Comparison of ENCODE assay signal across 8 cellular contexts in the genomic region with DNA sequence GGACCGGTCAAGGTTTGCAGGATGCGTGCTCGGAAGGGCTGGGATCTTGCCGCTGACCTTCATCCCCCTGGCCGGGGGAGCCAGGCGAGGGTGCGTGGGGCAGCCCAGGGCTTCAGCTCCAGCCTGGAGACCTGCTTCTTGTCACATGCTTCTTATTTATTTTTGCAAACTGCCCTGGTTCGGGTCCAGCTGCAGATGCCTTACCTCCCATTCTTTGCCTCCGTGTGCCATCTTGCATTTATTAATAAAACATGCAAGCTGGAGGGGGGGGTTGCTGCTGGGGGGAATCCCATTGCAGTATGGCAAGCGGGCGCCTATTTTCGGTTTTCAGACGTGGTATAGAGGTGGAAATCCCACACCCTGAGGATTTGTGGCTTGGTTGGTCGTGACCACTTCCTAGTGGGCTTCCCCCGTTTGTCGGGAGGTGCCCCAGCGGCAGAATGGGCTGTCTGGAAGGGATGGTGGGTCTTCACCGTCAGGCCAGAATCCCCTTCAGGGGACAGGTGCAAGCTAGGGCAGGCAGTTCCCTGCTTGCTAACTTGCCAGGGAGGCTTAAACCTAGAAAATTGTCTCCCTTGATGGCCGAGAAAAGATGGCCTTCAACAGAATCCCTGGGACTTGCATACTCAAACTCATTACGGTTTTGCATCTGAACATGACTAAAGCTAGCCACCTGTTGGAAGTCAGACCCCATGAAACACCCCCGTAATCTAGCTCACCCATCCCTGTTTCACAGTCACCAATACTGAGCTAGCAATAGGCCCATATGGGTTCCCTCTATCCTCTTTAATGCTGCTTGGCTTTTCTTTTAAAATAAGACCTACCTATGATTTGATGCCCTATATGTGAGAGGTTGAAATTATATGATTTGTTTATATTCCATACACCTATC. TPM values are rescaled to one million over a fixed set of nuclear protein-coding genes. Genes with fewer than 3 reads are reported as not detected.
A peak's percentile ranks its signal among the peaks of the same experiment; 100 is the strongest.
DNase-seq lines count a peak whose midpoint lies in the region; ATAC-seq and TF ChIP-seq lines count a peak whose summit lies in the region.

No MANE protein-coding gene starts in this region.

- no peaks in the 10 kb centered on the region for H3K9me3 Mint-ChIP-seq in chondrocyte (ENCODE audit: low read depth)
- no peaks in the 10 kb centered on the region for H3K9me3 Mint-ChIP-seq in naive B cell

- intact Hi-C loops in vagina (cut with DNase I), result no loop called here

- H3K4me1 ChIP-seq in SJSA1 (replicated peaks) (peaks cover 19% of the 10 kb centered on the region), vagina (peaks cover 17% of the 10 kb centered on the region)

- H3K36me3 ChIP-seq in SJSA1 (no peaks in the 10 kb centered on the region), vagina (no peaks in the 10 kb centered on the region)

- ATAC-seq in naive B cell (ENCODE audit: low read depth in 2 of 2) (peak; percentile 56 to 63), HG03175 (IDR thresholded peaks at IDR 0.05; ENCODE audit: unreplicated experiment) (no peak), GM18505 (IDR thresholded peaks at IDR 0.05; ENCODE audit: unreplicated experiment) (no peak)

- TF ChIP-seq CTCF in GM12865 (IDR thresholded peaks at IDR 0.05; ENCODE audit: insufficient read depth, low read depth, low read length, missing control alignments), result no peak
- TF ChIP-seq CTCF in chondrocyte (IDR thresholded peaks at IDR 0.05), result no peak
- no peak for TF ChIP-seq CTCF in vagina (IDR thresholded peaks at IDR 0.05)
- no peak for TF ChIP-seq CTCF in GM13976 (IDR thresholded peaks at IDR 0.05; ENCODE audit: borderline replicate concordance, control extremely low read depth, extremely low read depth, insufficient read depth, missing control alignments)

- H3K27me3 ChIP-seq in SJSA1 (replicated peaks), result peaks cover 60% of the 10 kb centered on the region
- H3K27me3 ChIP-seq in vagina, result no peaks in the 10 kb centered on the region

- peak; percentile 68 for DNase-seq in GM12865 (ENCODE audit: low read depth)
- peak in 1 of 2 experiments; percentile 8 for DNase-seq in SJSA1 (ENCODE audit: low read depth in 1 of 2, low spot score in 2 of 2)
- DNase-seq in chondrocyte (ENCODE audit: low spot score), result no peak
- DNase-seq in naive B cell, result peak; percentile 41
- no peak for DNase-seq in vagina (ENCODE audit: extremely low spot score in 2 of 2)
- DNase-seq in GM13976 (ENCODE audit: low spot score), result no peak

- no peak overlapping the region for H3K27ac Mint-ChIP-seq in chondrocyte (ENCODE audit: unreplicated experiment)
- peak overlapping the region; percentile 39 to 94 (median 63) for H3K27ac Mint-ChIP-seq in naive B cell

- H3K4me1 Mint-ChIP-seq in chondrocyte (ENCODE audit: low read depth), result peaks cover 10% of the 10 kb centered on the region
- peaks cover 20 to 35% (median 26%) of the 10 kb centered on the region in 3 donors for H3K4me1 Mint-ChIP-seq in naive B cell

- in situ Hi-C loops in GM13976 (cut with MboI; ENCODE audit: low sequenced_read_pairs, unreplicated experiment), result no loop called here

- H3K36me3 Mint-ChIP-seq in chondrocyte (ENCODE audit: low read depth) (no peaks in the 10 kb centered on the region), naive B cell (no peaks in the 10 kb centered on the region)

- no peak overlapping the region for H3K27ac ChIP-seq in SJSA1
- no peak overlapping the region for H3K27ac ChIP-seq in vagina

- no peaks in the 10 kb centered on the region for H3K9me3 ChIP-seq in SJSA1 (replicated peaks)
- H3K9me3 ChIP-seq in vagina, result no peaks in the 10 kb centered on the region

- H3K27me3 Mint-ChIP-seq in chondrocyte (ENCODE audit: low read depth) (peaks cover 61% of the 10 kb centered on the region), naive B cell (peaks cover 31 to 58% (median 51%) of the 10 kb centered on the region in 3 donors)

- peak overlapping the region; percentile 53 for H3K4me3 Mint-ChIP-seq in chondrocyte (ENCODE audit: unreplicated experiment)
- peak overlapping the region; percentile 78 to 96 (median 88) for H3K4me3 Mint-ChIP-seq in naive B cell

- peak overlapping the region; percentile 61 for H3K4me3 ChIP-seq in GM12865 (ENCODE audit: low read depth, low read length)
- peak overlapping the region; percentile 43 for H3K4me3 ChIP-seq in SJSA1
- H3K4me3 ChIP-seq in vagina, result peak overlapping the region; percentile 54 to 60

- TF ChIP-seq POLR2A in vagina (IDR thresholded peaks at IDR 0.05), result no peak
- no peak for TF ChIP-seq POLR2A in GM18505 (IDR thresholded peaks at IDR 0.05; ENCODE audit: borderline replicate concordance, extremely low read depth, insufficient read depth, insufficient read length)

RNA-seq across cellular contexts. Expression of a gene that starts 0.6 kb away (rescaled TPM):
- 0.21 and 1.4 TPM in 2 replicates for total RNA-seq in SJSA1 (2014; rRNA removed; shearing (Covaris generic))
- total RNA-seq in chondrocyte (0.20 to 1.1 TPM (median 0.23 TPM) in 3 replicates), vagina (not detected)
- under 1 TPM in 1 of 6 donors, not detected in 5; 0.14 TPM for polyA plus RNA-seq in naive B cell (ENCODE audit: low read depth in 6 of 6)

RNA-seq across cellular contexts. Expression of a gene that starts 48.1 kb away (rescaled TPM):
- not detected in 2 replicates for total RNA-seq in SJSA1 (2014; rRNA removed; shearing (Covaris generic))
- total RNA-seq in chondrocyte, result not detected in 3 replicates
- not detected for polyA plus RNA-seq in naive B cell (ENCODE audit: low read depth in 6 of 6)
- total RNA-seq in vagina, result not detected

Comparison
In these comparisons a context has a peak if more than half of its experiments do, and no peak if none do; other contexts are left out.
1. DNase-seq: peak in GM12865 (single experiment) and naive B cell (single experiment); none in chondrocyte (single experiment), vagina (0 of 2) and GM13976 (single experiment).
2. ATAC-seq: peak in naive B cell (2 of 2); none in HG03175 (single experiment) and GM18505 (single experiment).
3. Peak in every context shown above with its lines, with median percentiles within 50 percentile points of each other: H3K4me3 ChIP-seq.